Comparison of ENCODE assay signal across 1 cellular context in the genomic region with DNA sequence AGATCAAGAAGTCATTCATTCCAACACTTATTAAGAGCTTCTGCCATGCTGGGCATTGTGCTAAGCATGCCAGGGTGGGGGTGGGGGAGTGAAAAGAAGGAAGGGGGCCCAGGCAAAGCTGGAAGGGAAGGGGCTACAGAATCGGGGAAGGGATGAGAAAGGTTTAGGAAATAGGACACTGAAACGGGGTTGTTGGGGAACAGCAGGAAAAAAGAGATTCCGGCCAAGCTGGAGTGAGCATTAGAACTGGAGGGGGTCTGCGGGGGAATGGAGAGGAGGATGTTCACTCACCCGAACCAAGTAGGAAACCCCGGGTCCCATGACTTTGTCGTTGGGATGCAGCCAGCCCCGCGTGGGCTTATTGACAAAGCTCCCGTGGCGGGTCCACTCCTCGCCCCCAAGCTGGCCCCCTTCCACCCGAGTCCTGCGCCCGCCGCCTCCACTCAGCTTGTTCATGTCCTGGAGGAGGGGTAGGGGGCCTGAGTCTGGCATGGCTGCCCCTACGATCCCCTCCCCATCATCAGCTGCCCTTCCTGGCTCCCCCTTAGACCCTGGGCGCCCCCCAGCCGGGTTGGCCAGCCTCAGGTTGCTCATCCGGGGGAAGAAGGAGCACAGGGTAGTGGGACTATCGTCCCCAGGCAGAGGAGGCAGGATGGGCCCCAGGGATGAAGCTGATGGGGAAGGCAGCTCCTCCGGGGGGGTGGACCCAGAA.
TF ChIP-seq lines count a peak whose summit lies in the region.

No MANE protein-coding gene starts in this region.

TF ChIP-seq in HEK293T, 16 proteins besides CTCF, POLR2A, EP300 and RAD21:
- no peak for TF ChIP-seq SP1 (IDR thresholded peaks at IDR 0.05)
- TF ChIP-seq, protein P1, sequence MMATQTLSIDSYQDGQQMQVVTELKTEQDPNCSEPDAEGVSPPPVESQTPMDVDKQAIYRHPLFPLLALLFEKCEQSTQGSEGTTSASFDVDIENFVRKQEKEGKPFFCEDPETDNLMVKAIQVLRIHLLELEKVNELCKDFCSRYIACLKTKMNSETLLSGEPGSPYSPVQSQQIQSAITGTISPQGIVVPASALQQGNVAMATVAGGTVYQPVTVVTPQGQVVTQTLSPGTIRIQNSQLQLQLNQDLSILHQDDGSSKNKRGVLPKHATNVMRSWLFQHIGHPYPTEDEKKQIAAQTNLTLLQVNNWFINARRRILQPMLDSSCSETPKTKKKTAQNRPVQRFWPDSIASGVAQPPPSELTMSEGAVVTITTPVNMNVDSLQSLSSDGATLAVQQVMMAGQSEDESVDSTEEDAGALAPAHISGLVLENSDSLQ (IDR thresholded peaks at IDR 0.05) = no peak
- TF ChIP-seq FOXA1 (IDR thresholded peaks at IDR 0.05) = no peak
- no peak for TF ChIP-seq CTBP1 (IDR thresholded peaks at IDR 0.05; ENCODE audit: borderline replicate concordance)
- TF ChIP-seq ARNT (IDR thresholded peaks at IDR 0.05) = no peak
- TF ChIP-seq FOXM1 (IDR thresholded peaks at IDR 0.05; ENCODE audit: borderline replicate concordance) = no peak
- TF ChIP-seq L3MBTL2 (conservative IDR thresholded peaks at IDR 0.05) = no peak
- no peak for TF ChIP-seq TARDBP (IDR thresholded peaks at IDR 0.05)
- TF ChIP-seq SUZ12 (IDR thresholded peaks at IDR 0.05) = no peak
- no peak for TF ChIP-seq ELF4 (IDR thresholded peaks at IDR 0.05)
- TF ChIP-seq BHLHE40 (IDR thresholded peaks at IDR 0.05; ENCODE audit: borderline replicate concordance) = no peak
- TF ChIP-seq FOXK2 (IDR thresholded peaks at IDR 0.05) = no peak
- TF ChIP-seq NFRKB (IDR thresholded peaks at IDR 0.05) = no peak
- no peak for TF ChIP-seq LEF1 (IDR thresholded peaks at IDR 0.05; ENCODE audit: borderline replicate concordance)
- TF ChIP-seq ZNF384 (IDR thresholded peaks at IDR 0.05) = no peak
- no peak for TF ChIP-seq HDGF (IDR thresholded peaks at IDR 0.05; ENCODE audit: borderline replicate concordance)
